24 cellular contexts compared by ENCODE assay signal in genomic region chr9:16950051-16950450, GRCh38.
"Had no signal": no experiment of that assay in that cellular context is flagged by ENCODE, and none has a peak within 500 bp of the region (broad histone marks: within the 10 kb centered on the region; RNA-seq: fewer than 3 reads in every experiment).

No MANE protein-coding gene starts in this region.

- DNase-seq: effector CD8-positive, alpha-beta T cell; foreskin melanocyte; head of caudate nucleus; kidney; midbrain; naive thymus-derived CD4-positive, alpha-beta T cell; nucleus accumbens; posterior cingulate gyrus; psoas muscle; right cardiac atrium; sigmoid colon; stimulated activated CD4-positive, alpha-beta T cell treated with anti-CD3 and anti-CD28 coated beads, Interleukin-2, amount 100 ng/mL, for 24 hours; stimulated activated CD4-positive, alpha-beta T cell treated with anti-CD3 and anti-CD28 coated beads, Interleukin-4, amount 100 ng/mL, for 24 hours; stimulated activated naive CD4-positive, alpha-beta T cell treated with Interleukin-2 at 50 U/mL for 16 hours; stomach; thyroid gland; trophoblast cell had no signal

- H3K27me3 ChIP-seq: esophagus muscularis mucosa, sigmoid colon, stomach, thyroid gland, vagina had no signal

- H3K4me1 ChIP-seq: esophagus muscularis mucosa, psoas muscle, sigmoid colon, stomach, thyroid gland, vagina had no signal

- H3K9me3 Mint-ChIP-seq: memory B cell; stimulated activated effector memory CD8-positive, alpha-beta T cell treated with anti-CD3 and anti-CD28 coated beads, Interleukin-12 subunit alpha, Interleukin-12 subunit beta, amount 100 ng/mL, for 72 hours had no signal

- H3K27me3 Mint-ChIP-seq: memory B cell; naive thymus-derived CD4-positive, alpha-beta T cell had no signal

- H3K9me3 ChIP-seq: esophagus muscularis mucosa, psoas muscle, sigmoid colon, thyroid gland, vagina had no signal

- H3K36me3 ChIP-seq: esophagus muscularis mucosa, sigmoid colon, stomach, thyroid gland, vagina had no signal

- H3K27ac Mint-ChIP-seq: memory B cell; naive thymus-derived CD4-positive, alpha-beta T cell; nephron; stimulated activated effector memory CD8-positive, alpha-beta T cell treated with anti-CD3 and anti-CD28 coated beads, Interleukin-12 subunit alpha, Interleukin-12 subunit beta, amount 100 ng/mL, for 72 hours had no signal

- H3K4me1 Mint-ChIP-seq: memory B cell; naive thymus-derived CD4-positive, alpha-beta T cell; nephron; stimulated activated effector memory CD8-positive, alpha-beta T cell treated with anti-CD3 and anti-CD28 coated beads, Interleukin-12 subunit alpha, Interleukin-12 subunit beta, amount 100 ng/mL, for 72 hours had no signal

- H3K4me3 Mint-ChIP-seq: memory B cell; naive thymus-derived CD4-positive, alpha-beta T cell; nephron; stimulated activated effector memory CD8-positive, alpha-beta T cell treated with anti-CD3 and anti-CD28 coated beads, Interleukin-12 subunit alpha, Interleukin-12 subunit beta, amount 100 ng/mL, for 72 hours had no signal

- ATAC-seq: left lobe of liver; naive thymus-derived CD4-positive, alpha-beta T cell; psoas muscle; right cardiac atrium; stimulated activated effector memory CD8-positive, alpha-beta T cell treated with anti-CD3 and anti-CD28 coated beads, Interleukin-12 subunit alpha, Interleukin-12 subunit beta, amount 100 ng/mL, for 72 hours had no signal

- H3K36me3 Mint-ChIP-seq: memory B cell; naive thymus-derived CD4-positive, alpha-beta T cell; stimulated activated effector memory CD8-positive, alpha-beta T cell treated with anti-CD3 and anti-CD28 coated beads, Interleukin-12 subunit alpha, Interleukin-12 subunit beta, amount 100 ng/mL, for 72 hours had no signal

- H3K4me3 ChIP-seq: esophagus muscularis mucosa, lung, psoas muscle, sigmoid colon, stomach, thyroid gland, vagina had no signal
